In the genomic region with DNA sequence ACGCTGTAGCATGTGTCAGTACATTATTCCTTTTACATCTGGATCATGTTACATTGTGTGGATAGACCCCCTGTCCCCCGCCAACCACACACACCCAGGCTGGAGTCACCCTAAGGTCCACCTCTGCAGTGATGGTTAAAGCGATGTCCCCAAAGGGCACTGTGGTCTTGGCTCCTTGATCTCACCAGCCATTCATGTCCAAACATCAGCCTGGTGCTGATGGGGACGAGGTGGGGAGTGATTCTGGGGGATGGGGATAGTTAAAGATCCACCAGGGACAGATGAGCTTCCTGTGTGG, we compare ENCODE assay signal across 21 cellular contexts.
"Had no signal": no experiment of that assay in that cellular context is flagged by ENCODE, and none has a peak within 500 bp of the region (broad histone marks: within the 10 kb centered on the region; RNA-seq: fewer than 3 reads in every experiment).

No MANE protein-coding gene starts in this region.

- DNase-seq: activated CD4-positive, alpha-beta T cell treated with anti-CD3 and anti-CD28 coated beads for 36 hours; activated naive CD4-positive, alpha-beta T cell; activated T-cell treated with anti-CD3 and anti-CD28 coated beads, Interleukin-2, amount 50 U/mL, for 1 hour; caudate nucleus; colonic mucosa; effector CD8-positive, alpha-beta T cell; gastrocnemius medialis; heart right ventricle; islet precursor cell; left lung; mesendoderm; substantia nigra; transverse colon had no signal

- H3K36me3 Mint-ChIP-seq: neural progenitor cell had no signal

- ATAC-seq: activated CD4-positive, alpha-beta T cell treated with anti-CD3 and anti-CD28 coated beads for 36 hours; gastrocnemius medialis; left lung; T-cell had no signal

- H3K27me3 Mint-ChIP-seq: activated CD4-positive, alpha-beta T cell treated with anti-CD3 and anti-CD28 coated beads for 36 hours; T-cell had no signal

- H3K9me3 ChIP-seq: adrenal gland, colonic mucosa, gastrocnemius medialis, left lung, SJSA1, transverse colon had no signal

- H3K4me3 Mint-ChIP-seq: activated CD4-positive, alpha-beta T cell treated with anti-CD3 and anti-CD28 coated beads for 36 hours; neural progenitor cell; T-cell had no signal

- H3K4me3 ChIP-seq: adrenal gland, colonic mucosa, gastrocnemius medialis, heart right ventricle, left lung, neural progenitor cell, SJSA1, skin epidermis, transverse colon had no signal

- H3K27me3 ChIP-seq: adrenal gland, colonic mucosa, gastrocnemius medialis, neural progenitor cell, transverse colon had no signal

- H3K4me1 ChIP-seq: adrenal gland, neural progenitor cell, SJSA1 had no signal

- H3K9me3 Mint-ChIP-seq: neural progenitor cell, T-cell had no signal

- H3K27ac Mint-ChIP-seq: activated CD4-positive, alpha-beta T cell treated with anti-CD3 and anti-CD28 coated beads for 36 hours; neural progenitor cell; T-cell had no signal

- H3K27ac ChIP-seq: colonic mucosa, epithelial cell of prostate, neural progenitor cell, parathyroid adenoma, SJSA1, skin epidermis, transverse colon, VCaP had no signal

- H3K36me3 ChIP-seq: adrenal gland, colonic mucosa, gastrocnemius medialis, heart right ventricle, left lung, neural progenitor cell, SJSA1, transverse colon had no signal
